29 cellular contexts compared by ENCODE assay signal in genomic region chr10:88874271-88874670, GRCh38. TPM values are rescaled to one million over a fixed set of nuclear protein-coding genes. Genes with fewer than 3 reads are reported as not detected.
"Had no signal": no experiment of that assay in that cellular context is flagged by ENCODE, and none has a peak within 500 bp of the region (broad histone marks: within the 10 kb centered on the region; RNA-seq: fewer than 3 reads in every experiment).

No MANE protein-coding gene starts in this region.

- H3K27ac Mint-ChIP-seq: activated naive CD4-positive, alpha-beta T cell treated with anti-CD3 and anti-CD28 coated beads for 36 hours; activated naive CD8-positive, alpha-beta T cell treated with anti-CD3 and anti-CD28 coated beads, Interleukin-2, amount 10 ng/mL, durations not matched to agents 7 days and 5 days; activated T-helper 2 cell treated with anti-CD3 and anti-CD28 coated beads, Interferon-gamma antibody, Interleukin-2, Interleukin-4, amounts not matched to agents 10 μg/mL and 5 μg/mL and 100 μg/mL, durations not matched to agents 14 hours and 24 hours and 36 hours; immature natural killer cell; natural killer cell; stimulated activated naive CD8-positive, alpha-beta T cell treated with anti-CD3 and anti-CD28 coated beads, Interleukin-15, amount 100 ng/mL, for 72 hours; T-helper 1 cell treated with Interleukin-12 subunit alpha and Interleukin-12 subunit beta and Interleukin-4 antibody, amounts not matched to agents 30 μg/mL and 1 μg/mL, for 36 hours had no signal

- H3K9me3 Mint-ChIP-seq: activated naive CD4-positive, alpha-beta T cell treated with anti-CD3 and anti-CD28 coated beads for 36 hours; activated T-cell treated with anti-CD3 and anti-CD28 coated beads, Interleukin-2, amount 50 U/mL, for 4 hours; immature natural killer cell; natural killer cell had no signal

- H3K4me3 ChIP-seq: cardiac muscle cell, hepatocyte, left ventricle myocardium inferior, prostate gland, right atrium auricular region, tibial artery had no signal

- H3K4me3 Mint-ChIP-seq: activated naive CD4-positive, alpha-beta T cell treated with anti-CD3 and anti-CD28 coated beads for 36 hours; activated naive CD8-positive, alpha-beta T cell treated with anti-CD3 and anti-CD28 coated beads, Interleukin-2, amount 10 ng/mL, durations not matched to agents 7 days and 5 days; activated T-cell treated with anti-CD3 and anti-CD28 coated beads, Interleukin-2, amount 50 U/mL, for 4 hours; immature natural killer cell; natural killer cell; stimulated activated naive CD8-positive, alpha-beta T cell treated with anti-CD3 and anti-CD28 coated beads, Interleukin-15, amount 100 ng/mL, for 72 hours; T-helper 1 cell treated with Interleukin-12 subunit alpha and Interleukin-12 subunit beta and Interleukin-4 antibody, amounts not matched to agents 30 μg/mL and 1 μg/mL, for 36 hours had no signal

- H3K36me3 ChIP-seq: cardiac muscle cell, left ventricle myocardium inferior, prostate gland, right atrium auricular region, tibial artery had no signal

- H3K27me3 Mint-ChIP-seq: stimulated activated naive CD8-positive, alpha-beta T cell treated with anti-CD3 and anti-CD28 coated beads, Interleukin-15, amount 100 ng/mL, for 72 hours had no signal

- H3K27me3 ChIP-seq: foreskin keratinocyte, hepatocyte, right atrium auricular region had no signal

- H3K79me2 ChIP-seq: hepatocyte had no signal

- H2AFZ ChIP-seq: hepatocyte had no signal

- H3K36me3 Mint-ChIP-seq: immature natural killer cell, natural killer cell had no signal

- H3K4me2 ChIP-seq: hepatocyte had no signal

- DNase-seq: activated CD4-positive, alpha-beta T cell treated with anti-CD3 and anti-CD28 coated beads for 4 hours; activated CD4-positive, alpha-beta T cell treated with anti-CD3 and anti-CD28 coated beads, Interleukin-2, amount 50 U/mL, for 48 hours; activated CD4-positive, CD25-positive, alpha-beta regulatory T cell; activated CD8-positive, alpha-beta memory T cell treated with anti-CD3 and anti-CD28 coated beads, Interleukin-2, amount 50 U/mL, for 48 hours; activated naive CD4-positive, alpha-beta T cell treated with anti-CD3 and anti-CD28 coated beads for 36 hours; activated naive CD8-positive, alpha-beta T cell treated with anti-CD3 and anti-CD28 coated beads, Interleukin-2, amount 10 ng/mL, durations not matched to agents 7 days and 5 days; activated T-cell treated with anti-CD3 and anti-CD28 coated beads, Interleukin-2, amount 50 U/mL, for 4 hours; cortex of kidney; foreskin keratinocyte; glutamatergic neuron; immature natural killer cell; kidney glomerular epithelial cell; left ventricle myocardium inferior; midbrain; natural killer cell; stimulated activated CD4-positive, alpha-beta T cell treated with anti-CD3 and anti-CD28 coated beads, Interleukin-1b, Interleukin-23, amount 100 ng/mL, for 48 hours; stimulated activated naive CD8-positive, alpha-beta T cell treated with anti-CD3 and anti-CD28 coated beads, Interleukin-15, amount 100 ng/mL, for 72 hours; T1000; tibial artery had no signal

- H3K27ac ChIP-seq: epithelial cell of prostate, foreskin keratinocyte, hepatocyte, left ventricle myocardium inferior, prostate gland, right atrium auricular region, tibial artery had no signal

- H3K4me1 ChIP-seq: foreskin keratinocyte, prostate gland had no signal

- H3K9me3 ChIP-seq: prostate gland, right atrium auricular region, tibial artery had no signal

- ATAC-seq: activated T-cell treated with anti-CD3 and anti-CD28 coated beads, Interleukin-2, amount 50 U/mL, for 4 hours; foreskin keratinocyte; natural killer cell; stimulated activated naive CD8-positive, alpha-beta T cell treated with anti-CD3 and anti-CD28 coated beads, Interleukin-15, amount 100 ng/mL, for 72 hours had no signal

RNA-seq across cellular contexts. Expression of gene ANKRD22, which starts 22.6 kb away (rescaled TPM):
- total RNA-seq: activated naive CD8-positive, alpha-beta T cell treated with anti-CD3 and anti-CD28 coated beads, Interleukin-2, amount 10 ng/mL, durations not matched to agents 7 days and 5 days; activated T-helper 2 cell treated with anti-CD3 and anti-CD28 coated beads, Interferon-gamma antibody, Interleukin-2, Interleukin-4, amounts not matched to agents 10 μg/mL and 5 μg/mL and 100 μg/mL, durations not matched to agents 14 hours and 24 hours and 36 hours; cardiac muscle cell; cerebellum; left ventricle myocardium inferior; lung microvascular endothelial cell; natural killer cell; osteocyte; right atrium auricular region had no signal
- polyA plus RNA-seq: cardiac muscle cell had no signal
